Comparison of ENCODE assay signal across 8 cellular contexts in the genomic region with DNA sequence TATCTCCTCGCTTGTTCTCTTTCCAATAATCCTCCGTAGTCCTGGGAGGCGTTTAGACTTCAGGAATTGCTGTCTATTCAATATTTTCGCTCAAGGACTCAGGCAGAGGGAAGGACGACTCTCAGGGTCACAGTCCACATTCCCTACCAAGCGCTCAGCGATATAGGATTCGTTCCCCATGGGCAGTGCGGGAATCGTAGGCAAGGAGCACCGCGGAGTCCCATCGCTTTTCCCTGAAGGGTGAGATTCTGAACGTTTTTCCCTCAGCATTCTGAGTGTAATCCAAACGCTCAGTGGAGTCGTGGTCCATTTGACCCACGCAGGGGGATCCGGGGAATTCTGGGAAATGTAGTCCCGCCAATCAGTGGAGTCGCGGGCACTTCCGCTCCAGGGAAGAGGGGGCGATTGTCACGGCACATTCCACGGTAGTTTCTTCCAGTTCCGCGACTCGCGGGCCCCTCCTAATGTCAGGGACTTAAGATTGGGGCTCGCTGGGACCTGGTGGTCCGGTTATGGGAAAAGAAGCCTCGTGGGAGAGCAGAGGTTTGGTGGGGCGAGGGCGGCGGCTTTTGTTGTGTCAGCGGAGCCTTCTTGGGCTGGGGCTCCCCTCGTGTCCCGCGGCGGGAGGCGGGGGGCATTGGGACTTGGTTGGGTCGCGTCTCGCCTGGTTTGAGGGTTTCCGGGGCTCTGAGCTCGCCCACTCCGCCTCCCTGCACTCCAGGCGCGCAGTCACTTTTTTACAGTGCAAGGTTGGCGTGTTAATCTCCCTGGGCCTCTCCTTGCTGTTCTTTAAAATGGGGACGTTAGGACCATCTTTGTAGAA. TPM values are rescaled to one million over a fixed set of nuclear protein-coding genes. Genes with fewer than 3 reads are reported as not detected.
DNase-seq lines count a peak whose midpoint lies in the region; ATAC-seq and TF ChIP-seq lines count a peak whose summit lies in the region.

ZNF234 (plus strand) TSS at position 364 of the 823 bp plus-strand sequence. CDS start 3,079 bp downstream, outside the sequence.

- TF ChIP-seq CTCF in AG04449 (IDR thresholded peaks at IDR 0.05; ENCODE audit: insufficient read depth, low read length, missing control alignments) = no peak
- TF ChIP-seq CTCF in PC-3 (conservative IDR thresholded peaks at IDR 0.05; ENCODE audit: low read depth, low read length) = no peak

- DNase-seq in AG04449 (ENCODE audit: low read depth, low spot score) (no peak), HK-2 (ENCODE audit: unreplicated experiment) (peak; percentile 75), PC-3 (peak; percentile 70)
- peak; percentile 79 to 80 for DNase-seq in activated T-cell treated with anti-CD3 and anti-CD28 coated beads, Interleukin-2, amount 50 U/mL, for 48 hours
- peak; percentile 38 to 59 for DNase-seq in stimulated activated CD8-positive, alpha-beta memory T cell treated with anti-CD3 and anti-CD28 coated beads, Interleukin-4, amount 100 ng/mL, for 4 hours (ENCODE audit: low read depth in 2 of 2, low spot score in 1 of 2)

- peaks cover 8% of the 10 kb centered on the region for H3K79me2 ChIP-seq in PC-3 (ENCODE audit: low read length)

- CTCF ChIA-PET in AG04449 (lab: Yijun Ruan, JAX) (no interaction called here), PC-3 (lab: Charles Lee) (no interaction called here)

- H2AFZ ChIP-seq in PC-3 (ENCODE audit: low read length) = peak within 1 kb of the TSS; percentile 88

- no peak within 1 kb of the TSS for H3K27ac ChIP-seq in PC-3 (ENCODE audit: low read length)
- peak within 1 kb of the TSS; percentile 78 for H3K27ac ChIP-seq in muscle layer of colon (ENCODE audit: low read depth, low read length)

- POLR2A ChIA-PET in AG04449 (lab: Yijun Ruan, JAX) = interaction anchor here (1.1 kb wide), 1 partner anchor 24 kb away, joined by 5 read pairs; the partner anchor contains the start of gene ZNF226
- POLR2A ChIA-PET in PC-3 (lab: Charles Lee; ENCODE audit: unreplicated experiment) = interaction anchor here (0.7 kb wide), 1 partner anchor 22 kb away, joined by 3 read pairs; no protein-coding TSS in a partner anchor

- H3K9me3 ChIP-seq in PC-3 (ENCODE audit: low read length) (no peaks in the 10 kb centered on the region), muscle layer of colon (ENCODE audit: low read length) (no peaks in the 10 kb centered on the region)

- TF ChIP-seq POLR2A in GM18951 (IDR thresholded peaks at IDR 0.05; ENCODE audit: extremely low read depth, insufficient read depth, insufficient read length) = peak; percentile 65

- H3K4me1 ChIP-seq in PC-3 (ENCODE audit: insufficient read depth, low read length) = no peaks in the 10 kb centered on the region
- peaks cover 14% of the 10 kb centered on the region for H3K4me1 ChIP-seq in muscle layer of colon (ENCODE audit: insufficient read depth, low read length)

- H3K4me3 ChIP-seq in AG04449 (ENCODE audit: low read depth, low read length) (peak within 1 kb of the TSS; percentile 89), PC-3 (ENCODE audit: low read length) (peak within 1 kb of the TSS; percentile 83), muscle layer of colon (ENCODE audit: low read depth in 1 of 2, low read length in 2 of 2) (peak within 1 kb of the TSS; percentile 80 to 94)

- H3K27me3 ChIP-seq in PC-3 (ENCODE audit: low read length) (no peaks in the 10 kb centered on the region), muscle layer of colon (ENCODE audit: control insufficient read depth in 1 of 2, insufficient read depth in 2 of 2, low read length in 2 of 2) (no peaks in the 10 kb centered on the region)

- BruUV-seq in PC-3 (replicated peaks; lab: Mats Ljungman, UMichigan) = TSS peak; percentile 55

- intact Hi-C loops in PC-3 (cut with micrococcal nuclease) = loop anchor here (2.0 kb wide), 1 partner anchor 23 kb away; the partner anchor contains the start of gene ZNF226

- H3K4me2 ChIP-seq in PC-3 (ENCODE audit: low read length) = peak within 1 kb of the TSS; percentile 95

- in situ Hi-C loops in GM18951 (cut with MboI; ENCODE audit: low sequenced_read_pairs, unreplicated experiment) = no loop called here

- peak within 1 kb of the TSS; percentile 67 for H3K9ac ChIP-seq in PC-3 (ENCODE audit: low read length)
- H3K9ac ChIP-seq in muscle layer of colon (ENCODE audit: low read length) = peak within 1 kb of the TSS; percentile 63

- no peaks in the 10 kb centered on the region for H3K9me2 ChIP-seq in PC-3 (replicated peaks; ENCODE audit: low read length)

- peaks cover 5% of the 10 kb centered on the region; the same call in 1 of the 2 replicates for H3K36me3 ChIP-seq in PC-3 (ENCODE audit: low read depth, low read length)
- H3K36me3 ChIP-seq in muscle layer of colon (ENCODE audit: insufficient read depth, low read length) = peaks cover 17% of the 10 kb centered on the region

- peak; percentile 88 for ATAC-seq in PC-3
- peak; percentile 81 for ATAC-seq in esophagus mucosa

- H4K20me1 ChIP-seq in PC-3 (ENCODE audit: low read length) = no peaks in the 10 kb centered on the region

- H3F3A ChIP-seq in PC-3 (ENCODE audit: low read length, unreplicated experiment) = no peaks in the 10 kb centered on the region

RNA-seq across cellular contexts. Expression of gene ZNF234, which starts in this region (rescaled TPM):
- total RNA-seq in PC-3 (2014; rRNA removed) (1.3 and 1.6 TPM in 2 replicates), esophagus mucosa (3.0 TPM)
